28 cellular contexts compared by ENCODE assay signal in the genomic region with DNA sequence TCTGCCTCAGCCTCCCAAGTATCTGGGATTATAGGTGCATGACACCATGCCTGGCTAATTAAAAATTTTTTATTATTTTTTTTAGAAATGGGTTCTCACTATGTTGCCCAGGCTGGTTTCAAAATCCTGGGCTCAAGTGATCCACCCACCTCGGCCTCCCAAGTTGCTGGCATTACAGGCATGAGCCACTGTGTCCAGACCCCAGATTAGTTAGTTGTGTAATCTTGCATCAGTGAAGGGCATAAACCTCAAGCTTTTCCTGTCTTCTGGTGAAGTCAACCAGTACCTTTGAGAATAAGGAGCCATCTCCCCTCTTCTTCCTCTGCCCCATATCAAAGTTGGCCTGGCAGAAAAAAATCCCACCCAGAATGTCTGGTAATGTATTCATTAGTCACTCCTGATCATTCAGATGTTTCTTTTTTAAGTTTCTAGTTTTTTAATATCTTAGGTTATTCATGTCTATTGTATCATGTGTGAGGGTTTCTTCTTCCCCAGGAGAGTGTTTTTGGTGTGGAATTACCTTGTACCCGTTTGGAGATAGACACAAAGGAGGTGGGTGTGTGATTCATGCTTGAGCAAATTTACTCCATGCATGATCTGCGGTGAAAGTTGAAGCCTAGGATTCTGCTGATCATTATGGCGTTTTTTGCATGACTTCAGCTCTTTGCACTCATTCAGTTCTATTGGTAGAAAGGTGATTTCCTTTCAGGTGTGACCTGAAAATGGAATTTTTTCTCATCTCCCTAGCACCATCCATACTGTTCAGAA.
DNase-seq lines count a peak whose midpoint lies in the region; ATAC-seq, FAIRE-seq and TF ChIP-seq lines count a peak whose summit lies in the region.
"Had no signal": no experiment of that assay in that cellular context is flagged by ENCODE, and none has a peak within 500 bp of the region (broad histone marks: within the 10 kb centered on the region; RNA-seq: fewer than 3 reads in every experiment).

No MANE protein-coding gene starts in this region.

- FAIRE-seq in astrocyte (lab: Jason Lieb, UNC) = peak; percentile 9
- FAIRE-seq: A204.1, colon had no signal

- H3K4me3 ChIP-seq in AG04449 (ENCODE audit: low read depth, low read length) (no peak overlapping the region), GM23248 (no peak overlapping the region), astrocyte (ENCODE audit: insufficient read depth, low read depth, low read length) (no peak overlapping the region)
- H3K4me3 ChIP-seq: adrenal gland, gastroesophageal sphincter, PC-9, skin epidermis, uterus had no signal

- H3K9me3 ChIP-seq in GM23248 (ENCODE audit: low read depth) = no peaks in the 10 kb centered on the region
- no peaks in the 10 kb centered on the region for H3K9me3 ChIP-seq in astrocyte (ENCODE audit: insufficient read depth, low read depth, low read length)
- H3K9me3 ChIP-seq: adrenal gland, gastroesophageal sphincter, uterus had no signal

- H4K20me1 ChIP-seq in GM23248 (ENCODE audit: insufficient read depth) (no peaks in the 10 kb centered on the region), astrocyte (ENCODE audit: insufficient read depth, low read length) (no peaks in the 10 kb centered on the region)

- H2AFZ ChIP-seq in GM23248 = no peak overlapping the region
- H2AFZ ChIP-seq in astrocyte (ENCODE audit: low read depth, low read length) = no peak overlapping the region
- H2AFZ ChIP-seq: PC-9 had no signal

- in situ Hi-C loops in GM23248 (cut with MboI) = no loop called here

- TF ChIP-seq CTCF in AG04449 (IDR thresholded peaks at IDR 0.05; ENCODE audit: insufficient read depth, low read length, missing control alignments) = no peak
- TF ChIP-seq CTCF in astrocyte (IDR thresholded peaks at IDR 0.05; ENCODE audit: insufficient read depth, low read depth, low read length) = no peak

- H3K36me3 ChIP-seq in GM23248 (ENCODE audit: low read depth) (peaks cover 16% of the 10 kb centered on the region), astrocyte (ENCODE audit: insufficient read depth, low read length) (no peaks in the 10 kb centered on the region)
- H3K36me3 ChIP-seq: adrenal gland, gastroesophageal sphincter, uterus had no signal

- WGBS in GM23248 (ENCODE audit: low coverage in 1 of 2, low lambda C conversion rate in 2 of 2, missing lambda C conversion rate in 2 of 2), 2 experiments = 46 to 52% methylated on average over 4 of the region's 4 CpGs

- H3K4me1 ChIP-seq in GM23248 (ENCODE audit: insufficient read depth) = peaks cover 75% of the 10 kb centered on the region
- H3K4me1 ChIP-seq in astrocyte (ENCODE audit: insufficient read depth, low read length) = peaks cover 24% of the 10 kb centered on the region
- H3K4me1 ChIP-seq: gastroesophageal sphincter, uterus had no signal

- DNase-seq in AG04449 (ENCODE audit: low read depth, low spot score) (peak; percentile 14), GM23248 (peak; percentile 67), astrocyte (ENCODE audit: low read depth) (no peak), iris pigment epithelial cell (ENCODE audit: low read depth) (peak; percentile 40), HPDE6-E6E7 (ENCODE audit: extremely low spot score) (no peak), amniotic stem cell (lab: John Stamatoyannopoulos, UW) (no peak)
- DNase-seq in stimulated activated effector memory CD8-positive, alpha-beta T cell treated with anti-CD3 and anti-CD28 coated beads, Interleukin-12 subunit alpha, Interleukin-12 subunit beta, amount 100 ng/mL, for 72 hours (ENCODE audit: low spot score in 2 of 2) = no peak
- DNase-seq: activated CD4-positive, alpha-beta T cell treated with anti-CD3 and anti-CD28 coated beads for 4 hours; activated T-cell treated with anti-CD3 and anti-CD28 coated beads, Interleukin-2, amount 50 U/mL, for 24 hours; adrenal gland; DMS79 treated with DMSO at 0.1 percent for 48 hours; effector CD4-positive, alpha-beta T cell; hippocampal formation; Karpas-422; midbrain; naive thymus-derived CD4-positive, alpha-beta T cell; NCI-H524; PC-9; SHP77; stimulated activated naive CD8-positive, alpha-beta T cell treated with anti-CD3 and anti-CD28 coated beads, Interleukin-15, amount 100 ng/mL, for 72 hours; uterus had no signal

- peak overlapping the region; percentile 87 for H3K27ac ChIP-seq in GM23248
- peak overlapping the region; percentile 63 for H3K27ac ChIP-seq in astrocyte (ENCODE audit: low read depth, low read length)
- H3K27ac ChIP-seq: adrenal gland, gastroesophageal sphincter, HL-60, PC-9, skin epidermis, uterus had no signal

- peaks cover 33% of the 10 kb centered on the region for H3K4me1 Mint-ChIP-seq in astrocyte (ENCODE audit: low read depth, unreplicated experiment)
- H3K4me1 Mint-ChIP-seq in activated T-helper 17 cell treated with anti-CD3 and anti-CD28 coated beads, Interleukin-2, amount 50 U/mL, for 72 hours = no peaks in the 10 kb centered on the region
- no peaks in the 10 kb centered on the region for H3K4me1 Mint-ChIP-seq in stimulated activated effector memory CD8-positive, alpha-beta T cell treated with anti-CD3 and anti-CD28 coated beads, Interleukin-12 subunit alpha, Interleukin-12 subunit beta, amount 100 ng/mL, for 72 hours
- H3K4me1 Mint-ChIP-seq: naive thymus-derived CD4-positive, alpha-beta T cell; stimulated activated naive CD8-positive, alpha-beta T cell treated with anti-CD3 and anti-CD28 coated beads, Interleukin-15, amount 100 ng/mL, for 72 hours had no signal

- peaks cover 86% of the 10 kb centered on the region for H3F3A ChIP-seq in GM23248 (ENCODE audit: insufficient read depth)

- peaks cover 2% of the 10 kb centered on the region for H3K9me3 Mint-ChIP-seq in astrocyte (ENCODE audit: unreplicated experiment)
- H3K9me3 Mint-ChIP-seq in activated T-helper 17 cell treated with anti-CD3 and anti-CD28 coated beads, Interleukin-2, amount 50 U/mL, for 72 hours = no peaks in the 10 kb centered on the region
- no peaks in the 10 kb centered on the region for H3K9me3 Mint-ChIP-seq in stimulated activated effector memory CD8-positive, alpha-beta T cell treated with anti-CD3 and anti-CD28 coated beads, Interleukin-12 subunit alpha, Interleukin-12 subunit beta, amount 100 ng/mL, for 72 hours

- H3K27ac Mint-ChIP-seq in astrocyte (ENCODE audit: unreplicated experiment) = no peak overlapping the region
- H3K27ac Mint-ChIP-seq in activated T-helper 17 cell treated with anti-CD3 and anti-CD28 coated beads, Interleukin-2, amount 50 U/mL, for 72 hours = no peak overlapping the region
- no peak overlapping the region for H3K27ac Mint-ChIP-seq in stimulated activated effector memory CD8-positive, alpha-beta T cell treated with anti-CD3 and anti-CD28 coated beads, Interleukin-12 subunit alpha, Interleukin-12 subunit beta, amount 100 ng/mL, for 72 hours
- H3K27ac Mint-ChIP-seq: activated T-cell treated with anti-CD3 and anti-CD28 coated beads, Interleukin-2, amount 50 U/mL, for 24 hours; naive thymus-derived CD4-positive, alpha-beta T cell; stimulated activated naive CD8-positive, alpha-beta T cell treated with anti-CD3 and anti-CD28 coated beads, Interleukin-15, amount 100 ng/mL, for 72 hours; T-helper 2 cell treated with Interferon-gamma antibody and Interleukin-4, amounts not matched to agents 5 μg/mL and 100 μg/mL, for 36 hours had no signal

- no peak for ATAC-seq in activated T-helper 17 cell treated with anti-CD3 and anti-CD28 coated beads, Interleukin-2, amount 50 U/mL, for 72 hours (replicated peaks)
- ATAC-seq in stimulated activated effector memory CD8-positive, alpha-beta T cell treated with anti-CD3 and anti-CD28 coated beads, Interleukin-12 subunit alpha, Interleukin-12 subunit beta, amount 100 ng/mL, for 72 hours = no peak
- ATAC-seq: gastroesophageal sphincter; naive thymus-derived CD4-positive, alpha-beta T cell; stimulated activated naive CD8-positive, alpha-beta T cell treated with anti-CD3 and anti-CD28 coated beads, Interleukin-15, amount 100 ng/mL, for 72 hours had no signal

- H3K79me2 ChIP-seq in GM23248 (ENCODE audit: insufficient read depth) (no peaks in the 10 kb centered on the region), astrocyte (ENCODE audit: insufficient read depth, low read length) (no peaks in the 10 kb centered on the region)

- no peaks in the 10 kb centered on the region for H3K27me3 Mint-ChIP-seq in astrocyte (ENCODE audit: low read depth, unreplicated experiment)
- H3K27me3 Mint-ChIP-seq in activated T-helper 17 cell treated with anti-CD3 and anti-CD28 coated beads, Interleukin-2, amount 50 U/mL, for 72 hours = peaks cover 3% of the 10 kb centered on the region
- H3K27me3 Mint-ChIP-seq: activated T-cell treated with anti-CD3 and anti-CD28 coated beads, Interleukin-2, amount 50 U/mL, for 24 hours; naive thymus-derived CD4-positive, alpha-beta T cell; stimulated activated naive CD8-positive, alpha-beta T cell treated with anti-CD3 and anti-CD28 coated beads, Interleukin-15, amount 100 ng/mL, for 72 hours had no signal

- no peaks in the 10 kb centered on the region for H3K36me3 Mint-ChIP-seq in astrocyte (ENCODE audit: low read depth, unreplicated experiment)
- no peaks in the 10 kb centered on the region for H3K36me3 Mint-ChIP-seq in activated T-helper 17 cell treated with anti-CD3 and anti-CD28 coated beads, Interleukin-2, amount 50 U/mL, for 72 hours (ENCODE audit: low read depth)
- no peaks in the 10 kb centered on the region for H3K36me3 Mint-ChIP-seq in stimulated activated effector memory CD8-positive, alpha-beta T cell treated with anti-CD3 and anti-CD28 coated beads, Interleukin-12 subunit alpha, Interleukin-12 subunit beta, amount 100 ng/mL, for 72 hours
- H3K36me3 Mint-ChIP-seq: naive thymus-derived CD4-positive, alpha-beta T cell had no signal

- H3K27me3 ChIP-seq in GM23248 (replicated peaks; ENCODE audit: insufficient read depth) = no peaks in the 10 kb centered on the region
- no peaks in the 10 kb centered on the region for H3K27me3 ChIP-seq in astrocyte (ENCODE audit: insufficient read depth, low read length)
- H3K27me3 ChIP-seq: adrenal gland, gastroesophageal sphincter, uterus had no signal

- no peak overlapping the region for H3K4me3 Mint-ChIP-seq in astrocyte (ENCODE audit: unreplicated experiment)
- H3K4me3 Mint-ChIP-seq in activated T-helper 17 cell treated with anti-CD3 and anti-CD28 coated beads, Interleukin-2, amount 50 U/mL, for 72 hours = no peak overlapping the region
- no peak overlapping the region for H3K4me3 Mint-ChIP-seq in stimulated activated effector memory CD8-positive, alpha-beta T cell treated with anti-CD3 and anti-CD28 coated beads, Interleukin-12 subunit alpha, Interleukin-12 subunit beta, amount 100 ng/mL, for 72 hours
- H3K4me3 Mint-ChIP-seq: activated T-cell treated with anti-CD3 and anti-CD28 coated beads, Interleukin-2, amount 50 U/mL, for 24 hours; naive thymus-derived CD4-positive, alpha-beta T cell; stimulated activated naive CD8-positive, alpha-beta T cell treated with anti-CD3 and anti-CD28 coated beads, Interleukin-15, amount 100 ng/mL, for 72 hours; T-helper 2 cell treated with Interferon-gamma antibody and Interleukin-4, amounts not matched to agents 5 μg/mL and 100 μg/mL, for 36 hours had no signal

- peak overlapping the region; percentile 24 for H3K4me2 ChIP-seq in GM23248 (ENCODE audit: unreplicated experiment)
- H3K4me2 ChIP-seq in astrocyte (ENCODE audit: low read length) = no peak overlapping the region
- H3K4me2 ChIP-seq: PC-9 had no signal

- H3K9ac ChIP-seq in GM23248 = peak overlapping the region; percentile 38
- no peak overlapping the region for H3K9ac ChIP-seq in astrocyte (ENCODE audit: low read length)

- POLR2A ChIA-PET in AG04449 (lab: Yijun Ruan, JAX) = interaction anchor here (1.4 kb wide), 1 partner anchor 23 kb away, joined by 4 read pairs; no protein-coding TSS in a partner anchor

- CTCF ChIA-PET in AG04449 (lab: Yijun Ruan, JAX) = interaction anchor here (1.0 to 1.5 kb wide), 2 partner anchors 14 to 76 kb away, joined by 3 to 4 read pairs; no protein-coding TSS in a partner anchor

- H3K9me2 ChIP-seq in GM23248 (ENCODE audit: insufficient read depth) = no peaks in the 10 kb centered on the region

Comparison
In these comparisons a context has a peak if more than half of its experiments do, and no peak if none do; other contexts are left out.
1. DNase-seq: peak in AG04449 (single experiment), GM23248 (single experiment) and iris pigment epithelial cell (single experiment); none in astrocyte (single experiment), HPDE6-E6E7 (single experiment), amniotic stem cell (single experiment) and stimulated activated effector memory CD8-positive, alpha-beta T cell treated with anti-CD3 and anti-CD28 coated beads, Interleukin-12 subunit alpha, Interleukin-12 subunit beta, amount 100 ng/mL, for 72 hours (0 of 2).